In genomic region chr17:77148109-77148958, GRCh38 we compare ENCODE assay signal across 17 cellular contexts. TPM values are rescaled to one million over a fixed set of nuclear protein-coding genes. Genes with fewer than 3 reads are reported as not detected.
DNase-seq lines count a peak whose midpoint lies in the region; ATAC-seq, FAIRE-seq and TF ChIP-seq lines count a peak whose summit lies in the region.
"Had no signal": no experiment of that assay in that cellular context is flagged by ENCODE, and none has a peak within 500 bp of the region (broad histone marks: within the 10 kb centered on the region; RNA-seq: fewer than 3 reads in every experiment).

No MANE protein-coding gene starts in this region.

- H3K4me1 ChIP-seq in adipocyte (ENCODE audit: control insufficient read depth, insufficient read depth, low read length) (peaks cover 59% of the 10 kb centered on the region), kidney (ENCODE audit: control insufficient read depth in 1 of 2, insufficient read depth in 1 of 2, low read depth in 1 of 2, low read length in 2 of 2) (peaks cover 45 to 53% of the 10 kb centered on the region in 2 donors), gastrocnemius medialis (peaks cover 73 to 80% of the 10 kb centered on the region in 2 donors)

- no peak overlapping the region for H3K27ac Mint-ChIP-seq in activated naive CD8-positive, alpha-beta T cell treated with anti-CD3 and anti-CD28 coated beads for 36 hours

- H3K36me3 ChIP-seq in adipocyte (ENCODE audit: control insufficient read depth, insufficient read depth, low read length, severe bottlenecking) (peaks cover 36% of the 10 kb centered on the region), kidney (ENCODE audit: control insufficient read depth in 1 of 2, insufficient read depth in 2 of 2, low read length in 2 of 2) (peaks cover 6 to 27% of the 10 kb centered on the region in 2 donors), gastrocnemius medialis (peaks cover 0 to 44% of the 10 kb centered on the region in 2 donors)

- no peaks in the 10 kb centered on the region for H3K9me3 Mint-ChIP-seq in activated naive CD8-positive, alpha-beta T cell treated with anti-CD3 and anti-CD28 coated beads for 36 hours
- H3K9me3 Mint-ChIP-seq: activated T-cell treated with anti-CD3 and anti-CD28 coated beads, Interleukin-2, amount 50 U/mL, for 72 hours; naive B cell had no signal

- TF ChIP-seq POLR2A in gastrocnemius medialis (IDR thresholded peaks at IDR 0.05) = no peak
- no peak for TF ChIP-seq POLR2A in GM12891 (IDR thresholded peaks at IDR 0.05; ENCODE audit: low read depth, low read length)

- no peaks in the 10 kb centered on the region for H3K27me3 Mint-ChIP-seq in activated naive CD8-positive, alpha-beta T cell treated with anti-CD3 and anti-CD28 coated beads for 36 hours
- H3K27me3 Mint-ChIP-seq: naive B cell had no signal

- TF ChIP-seq CTCF in kidney (IDR thresholded peaks at IDR 0.05; ENCODE audit: borderline replicate concordance, extremely low read depth, insufficient read depth) = no peak
- no peak for TF ChIP-seq CTCF in gastrocnemius medialis (IDR thresholded peaks at IDR 0.05 in 4 of 5, conservative IDR thresholded peaks at IDR 0.05 in 1 of 5)

- H3K9ac ChIP-seq in adipocyte (ENCODE audit: low read length) (peak overlapping the region; percentile 19), kidney (ENCODE audit: low read length in 2 of 2) (peak overlapping the region in 1 of 2 donors; percentile 60)

- ATAC-seq in gastrocnemius medialis = no peak

- peaks cover 22% of the 10 kb centered on the region for H3K36me3 Mint-ChIP-seq in activated naive CD8-positive, alpha-beta T cell treated with anti-CD3 and anti-CD28 coated beads for 36 hours

- no peak for FAIRE-seq in kidney (lab: Jason Lieb, UNC)
- no peak for FAIRE-seq in GM12891 (lab: Jason Lieb, UNC)

- H3K4me1 Mint-ChIP-seq in activated naive CD8-positive, alpha-beta T cell treated with anti-CD3 and anti-CD28 coated beads for 36 hours = peaks cover 42% of the 10 kb centered on the region

- no peak overlapping the region for H3K4me3 Mint-ChIP-seq in activated naive CD8-positive, alpha-beta T cell treated with anti-CD3 and anti-CD28 coated beads for 36 hours

- intact Hi-C loops in kidney (cut with DNase I) (no loop called here), gastrocnemius medialis (cut with DNase I; ENCODE audit: low total_unique reads) (no loop called here)

- in situ Hi-C loops in G401 (cut with HindIII; ENCODE audit: low sequenced_read_pairs) (no loop called here), gastrocnemius medialis (cut with MboI; ENCODE audit: low sequenced_read_pairs in 4 of 4) (no loop called here)

- DNase-seq in G401 (ENCODE audit: low spot score) = peak; percentile 46
- no peak for DNase-seq in adipocyte (ENCODE audit: low read depth)
- no peak for DNase-seq in kidney
- DNase-seq in gastrocnemius medialis = no peak
- DNase-seq in GM19240 (ENCODE audit: insufficient read length, low spot score) = no peak
- DNase-seq in activated naive CD8-positive, alpha-beta T cell treated with anti-CD3 and anti-CD28 coated beads for 36 hours = no peak
- DNase-seq in GM12891 (ENCODE audit: insufficient read length, low spot score) = no peak
- DNase-seq in NCI-H446 (lab: John Stamatoyannopoulos, UW) = no peak
- DNase-seq: activated CD4-positive, alpha-beta T cell treated with anti-CD3 and anti-CD28 coated beads for 1 hour; activated T-cell treated with anti-CD3 and anti-CD28 coated beads, Interleukin-2, amount 50 U/mL, for 72 hours; brain microvascular endothelial cell; DMS79; HCEC 1CT; naive B cell; NCI-H1417 treated with DMSO at 0.1 percent for 48 hours; NCI-H82 had no signal

- H3K4me3 ChIP-seq in adipocyte (ENCODE audit: low read length) (no peak overlapping the region), kidney (ENCODE audit: low read length in 2 of 2) (peak overlapping the region in 1 of 2 donors; percentile 60), gastrocnemius medialis (peak overlapping the region in 2 of 4 donors; percentile 20 to 69)

- H3K9me3 ChIP-seq in adipocyte (ENCODE audit: control insufficient read depth, low read length) (no peaks in the 10 kb centered on the region), kidney (ENCODE audit: control insufficient read depth in 1 of 2, low read length in 2 of 2) (no peaks in the 10 kb centered on the region), gastrocnemius medialis (no peaks in the 10 kb centered on the region)

- H3K27ac ChIP-seq in kidney (ENCODE audit: low read depth in 2 of 2, low read length in 2 of 2) (peak overlapping the region; percentile 90 to 96), gastrocnemius medialis (peak overlapping the region; percentile 92 to 96 (median 94))
- H3K27ac ChIP-seq: brain microvascular endothelial cell, epithelial cell of prostate had no signal

- H3K27me3 ChIP-seq in adipocyte (replicated peaks; ENCODE audit: control insufficient read depth, insufficient read depth, low read length) (no peaks in the 10 kb centered on the region), gastrocnemius medialis (no peaks in the 10 kb centered on the region)
- H3K27me3 ChIP-seq: brain microvascular endothelial cell had no signal

TF ChIP-seq in GM12891, 5 proteins besides CTCF, POLR2A, EP300 and RAD21:
- TF ChIP-seq TAF1 (IDR thresholded peaks at IDR 0.05; ENCODE audit: low read depth, low read length) (no peak), SPI1 (IDR thresholded peaks at IDR 0.05; ENCODE audit: low read depth, low read length) (no peak), POU2F2 (IDR thresholded peaks at IDR 0.05; ENCODE audit: low read depth, low read length) (no peak), PAX5 (IDR thresholded peaks at IDR 0.05; ENCODE audit: insufficient read depth, low read length, severe bottlenecking) (no peak), POLR2AphosphoS5 (IDR thresholded peaks at IDR 0.05; ENCODE audit: low read depth, low read length) (no peak)

RNA-seq across cellular contexts. Expression of gene SEC14L1, which starts 7.6 kb away (rescaled TPM):
- 48.1 and 58.3 TPM in 2 replicates for total RNA-seq in G401 (2014; rRNA removed; shearing (Covaris generic))
- total RNA-seq in kidney (157 TPM), gastrocnemius medialis (10 to 100 TPM; 55.0 to 94.1 (median 73.7) TPM)
- 49.2 TPM for polyA plus RNA-seq in kidney (ENCODE audit: insufficient read depth, low read depth, low replicate concordance)
- 10 to 100 TPM; 56.9 to 59.6 TPM for total RNA-seq in activated naive CD8-positive, alpha-beta T cell treated with anti-CD3 and anti-CD28 coated beads for 36 hours
- 37.0 TPM for polyA plus RNA-seq in GM12891 (2012; ENCODE audit: low read depth, missing spikeins)
